Comparison of ENCODE assay signal across 5 cellular contexts in genomic region chr13:34547929-34548328, GRCh38.
"Had no signal": no experiment of that assay in that cellular context is flagged by ENCODE, and none has a peak within 500 bp of the region (broad histone marks: within the 10 kb centered on the region; RNA-seq: fewer than 3 reads in every experiment).

No MANE protein-coding gene starts in this region.

- ATAC-seq: HepG2, K562 had no signal

- H3K36me3 Mint-ChIP-seq: IgD-negative memory B cell had no signal

- H3K4me3 Mint-ChIP-seq: IgD-negative memory B cell had no signal

- H3K27ac Mint-ChIP-seq: IgD-negative memory B cell had no signal

- H3K27me3 Mint-ChIP-seq: IgD-negative memory B cell had no signal

- H3K27ac ChIP-seq: HL-60 had no signal

- H3K4me3 ChIP-seq: K562 had no signal

- DNase-seq: IMR-90 had no signal

- H3K4me1 Mint-ChIP-seq: IgD-negative memory B cell had no signal

- H3K9me3 Mint-ChIP-seq: IgD-negative memory B cell had no signal
